In genomic region chr20:50250748-50251382, GRCh38 we compare ENCODE assay signal across 17 cellular contexts.
"Had no signal": no experiment of that assay in that cellular context is flagged by ENCODE, and none has a peak within 500 bp of the region (broad histone marks: within the 10 kb centered on the region; RNA-seq: fewer than 3 reads in every experiment).

No MANE protein-coding gene starts in this region.

- H3K4me1 ChIP-seq: adrenal gland, ascending aorta, gastroesophageal sphincter, neural progenitor cell, upper lobe of right lung had no signal

- H3K27ac Mint-ChIP-seq: naive B cell, T-cell had no signal

- ATAC-seq: activated naive CD4-positive, alpha-beta T cell treated with anti-CD3 and anti-CD28 coated beads, Interleukin-2, amount 50 U/mL, for 72 hours; esophagus mucosa; gastroesophageal sphincter; T-cell; upper lobe of right lung had no signal

- H3K27ac ChIP-seq: adrenal gland, ascending aorta, gastroesophageal sphincter, neural progenitor cell, upper lobe of right lung, WERI-Rb-1 had no signal

- H3K27me3 Mint-ChIP-seq: central memory CD8-positive, alpha-beta T cell had no signal

- H3K9ac ChIP-seq: neural progenitor cell had no signal

- H3K9me3 ChIP-seq: adrenal gland, ascending aorta, gastroesophageal sphincter, upper lobe of right lung had no signal

- H3K4me2 ChIP-seq: neural progenitor cell had no signal

- H3K36me3 ChIP-seq: adrenal gland, ascending aorta, gastroesophageal sphincter, neural progenitor cell, upper lobe of right lung, WERI-Rb-1 had no signal

- H3K4me1 Mint-ChIP-seq: central memory CD8-positive, alpha-beta T cell; naive B cell; neural progenitor cell; T-cell had no signal

- H3K4me3 ChIP-seq: adrenal gland, ascending aorta, gastroesophageal sphincter, neural progenitor cell, upper lobe of right lung had no signal

- H3K27me3 ChIP-seq: adrenal gland, ascending aorta, gastroesophageal sphincter, neural progenitor cell, upper lobe of right lung had no signal

- H2AFZ ChIP-seq: neural progenitor cell had no signal

- H3K4me3 Mint-ChIP-seq: central memory CD8-positive, alpha-beta T cell; naive B cell; neural progenitor cell; T-cell had no signal

- H3K36me3 Mint-ChIP-seq: activated naive CD4-positive, alpha-beta T cell treated with anti-CD3 and anti-CD28 coated beads, Interleukin-2, amount 50 U/mL, for 72 hours; naive B cell; neural progenitor cell; T-cell had no signal

- DNase-seq: activated CD4-positive, CD25-positive, alpha-beta regulatory T cell treated with anti-CD3 and anti-CD28 coated beads, Interleukin-2, amount 50 U/mL, for 72 hours; activated T-cell treated with anti-CD3 and anti-CD28 coated beads, Interleukin-2, amount 50 U/mL, for 1 hour; adrenal gland; effector memory CD4-positive, alpha-beta T cell; naive B cell; retina; stimulated activated CD4-positive, alpha-beta T cell treated with anti-CD3 and anti-CD28 coated beads, Interleukin-4, amount 100 ng/mL, for 24 hours; stimulated activated naive CD4-positive, alpha-beta T cell treated with Interleukin-2 at 50 U/mL for 16 hours; T-cell; upper lobe of right lung; WERI-Rb-1 had no signal

- H3K9me3 Mint-ChIP-seq: activated naive CD4-positive, alpha-beta T cell treated with anti-CD3 and anti-CD28 coated beads, Interleukin-2, amount 50 U/mL, for 72 hours; central memory CD8-positive, alpha-beta T cell; naive B cell; neural progenitor cell; T-cell had no signal
